19 cellular contexts compared by ENCODE assay signal in genomic region chr9:90895786-90896185, GRCh38.
A peak's percentile ranks its signal among the peaks of the same experiment; 100 is the strongest.
DNase-seq lines count a peak whose midpoint lies in the region; ATAC-seq and TF ChIP-seq lines count a peak whose summit lies in the region.
"Had no signal": no experiment of that assay in that cellular context is flagged by ENCODE, and none has a peak within 500 bp of the region (broad histone marks: within the 10 kb centered on the region; RNA-seq: fewer than 3 reads in every experiment).

No MANE protein-coding gene starts in this region.

- CTCF ChIA-PET in CD8-positive, alpha-beta memory T cell (lab: Charles Lee): no interaction called here

- no peak for ATAC-seq in memory B cell (ENCODE audit: low read depth)
- no peak for ATAC-seq in stimulated activated memory B cell treated with anti-CD40 and anti-IgM and Interleukin-4, amounts not matched to agents 10 μg/mL and 1 μg/mL and 100 μg/mL, for 72 hours

- no peaks in the 10 kb centered on the region for H3K9me3 ChIP-seq in CD8-positive, alpha-beta memory T cell (ENCODE audit: low read length)
- H3K9me3 ChIP-seq in effector memory CD4-positive, alpha-beta T cell (ENCODE audit: control insufficient read depth, low read length): no peaks in the 10 kb centered on the region
- H3K9me3 ChIP-seq: SK-N-SH had no signal

- peaks cover 0 to 2% (median 0%) of the 10 kb centered on the region in 3 donors for H3K27me3 Mint-ChIP-seq in CD14-positive monocyte (ENCODE audit: low read depth in 3 of 3)
- no peaks in the 10 kb centered on the region for H3K27me3 Mint-ChIP-seq in memory B cell
- H3K27me3 Mint-ChIP-seq in stimulated activated memory B cell treated with anti-CD40 and anti-IgM and Interleukin-4, amounts not matched to agents 10 μg/mL and 1 μg/mL and 100 μg/mL, for 72 hours: no peaks in the 10 kb centered on the region
- H3K27me3 Mint-ChIP-seq in CD8-positive, alpha-beta memory T cell: peaks cover 2 to 11% of the 10 kb centered on the region in 2 donors

- peak overlapping the region; percentile 86 for H3K27ac ChIP-seq in VCaP
- H3K27ac ChIP-seq in CD8-positive, alpha-beta memory T cell (ENCODE audit: low read depth, low read length): no peak overlapping the region
- H3K27ac ChIP-seq in effector memory CD4-positive, alpha-beta T cell (ENCODE audit: insufficient read depth, low read length, poor library complexity, severe bottlenecking): no peak overlapping the region
- H3K27ac ChIP-seq: C4-2B, RWPE1 had no signal

- peak overlapping the region in 4 of 7 donors; percentile 3 to 23 (median 12) for H3K27ac Mint-ChIP-seq in CD14-positive monocyte
- H3K27ac Mint-ChIP-seq in memory B cell: peak overlapping the region; percentile 42
- peak overlapping the region; percentile 37 for H3K27ac Mint-ChIP-seq in stimulated activated memory B cell treated with anti-CD40 and anti-IgM and Interleukin-4, amounts not matched to agents 10 μg/mL and 1 μg/mL and 100 μg/mL, for 72 hours
- H3K27ac Mint-ChIP-seq in CD8-positive, alpha-beta memory T cell: no peak overlapping the region

- intact Hi-C loops in CD14-positive monocyte (cut with micrococcal nuclease): no loop called here

- H3K4me1 Mint-ChIP-seq in CD14-positive monocyte (no peaks in the 10 kb centered on the region), memory B cell (peaks cover 5% of the 10 kb centered on the region)
- peaks cover 6% of the 10 kb centered on the region for H3K4me1 Mint-ChIP-seq in stimulated activated memory B cell treated with anti-CD40 and anti-IgM and Interleukin-4, amounts not matched to agents 10 μg/mL and 1 μg/mL and 100 μg/mL, for 72 hours
- H3K4me1 Mint-ChIP-seq in CD8-positive, alpha-beta memory T cell: no peaks in the 10 kb centered on the region

- H3K4me1 ChIP-seq in CD8-positive, alpha-beta memory T cell (ENCODE audit: insufficient read depth, low read length): no peaks in the 10 kb centered on the region
- H3K4me1 ChIP-seq in effector memory CD4-positive, alpha-beta T cell (ENCODE audit: control insufficient read depth, insufficient read depth, low read length, poor library complexity, severe bottlenecking): no peaks in the 10 kb centered on the region

- no peak overlapping the region for H3K4me3 ChIP-seq in CD8-positive, alpha-beta memory T cell (ENCODE audit: low read length)
- no peak overlapping the region for H3K4me3 ChIP-seq in effector memory CD4-positive, alpha-beta T cell (ENCODE audit: insufficient read depth, low read depth, low read length, poor library complexity, severe bottlenecking)

- no peaks in the 10 kb centered on the region for H3K36me3 ChIP-seq in CD8-positive, alpha-beta memory T cell (ENCODE audit: insufficient read depth, low read length)
- no peaks in the 10 kb centered on the region for H3K36me3 ChIP-seq in effector memory CD4-positive, alpha-beta T cell (ENCODE audit: control insufficient read depth, insufficient read depth, low read length)

- H3K9me3 Mint-ChIP-seq in CD14-positive monocyte (peaks cover 0 to 4% (median 0%) of the 10 kb centered on the region in 7 donors), memory B cell (no peaks in the 10 kb centered on the region)
- no peaks in the 10 kb centered on the region for H3K9me3 Mint-ChIP-seq in stimulated activated memory B cell treated with anti-CD40 and anti-IgM and Interleukin-4, amounts not matched to agents 10 μg/mL and 1 μg/mL and 100 μg/mL, for 72 hours
- H3K9me3 Mint-ChIP-seq in CD8-positive, alpha-beta memory T cell: no peaks in the 10 kb centered on the region

- H3K4me3 Mint-ChIP-seq in CD14-positive monocyte (no peak overlapping the region), memory B cell (no peak overlapping the region)
- H3K4me3 Mint-ChIP-seq in stimulated activated memory B cell treated with anti-CD40 and anti-IgM and Interleukin-4, amounts not matched to agents 10 μg/mL and 1 μg/mL and 100 μg/mL, for 72 hours: no peak overlapping the region
- H3K4me3 Mint-ChIP-seq in CD8-positive, alpha-beta memory T cell: no peak overlapping the region

- POLR2A ChIA-PET in CD8-positive, alpha-beta memory T cell (lab: Charles Lee): no interaction called here

- DNase-seq in CD14-positive monocyte (ENCODE audit: low spot score) (no peak), memory B cell (ENCODE audit: low spot score in 2 of 2) (no peak), AG08395 (ENCODE audit: low spot score) (no peak)
- no peak for DNase-seq in CD8-positive, alpha-beta memory T cell
- no peak for DNase-seq in effector memory CD4-positive, alpha-beta T cell
- DNase-seq: GF-D8; MM.1S; NCI-H1092; NCI-H1436; NCI-H2029; NCI-H345; NCI-H774; NK-92 treated with Interleukin-12 subunit alpha and Interleukin-12 subunit beta, amount 100 ng/mL, for 24 hours; SHP77 treated with DMSO at 0.1 percent for 48 hours had no signal

- no peaks in the 10 kb centered on the region for H3K27me3 ChIP-seq in CD8-positive, alpha-beta memory T cell (ENCODE audit: insufficient read depth, low read length, poor library complexity, severe bottlenecking)
- no peaks in the 10 kb centered on the region for H3K27me3 ChIP-seq in effector memory CD4-positive, alpha-beta T cell (replicated peaks; ENCODE audit: control insufficient read depth, insufficient read depth, low read length, poor library complexity, severe bottlenecking)

- no peak for TF ChIP-seq CTCF in CD14-positive monocyte (IDR thresholded peaks at IDR 0.05)
- TF ChIP-seq CTCF in VCaP (conservative IDR thresholded peaks at IDR 0.05): no peak

- H3K36me3 Mint-ChIP-seq in CD14-positive monocyte (peaks cover 94 to 100% of the 10 kb centered on the region in 2 donors), memory B cell (peaks cover 31% of the 10 kb centered on the region)
- H3K36me3 Mint-ChIP-seq in stimulated activated memory B cell treated with anti-CD40 and anti-IgM and Interleukin-4, amounts not matched to agents 10 μg/mL and 1 μg/mL and 100 μg/mL, for 72 hours: peaks cover 72% of the 10 kb centered on the region
- no peaks in the 10 kb centered on the region for H3K36me3 Mint-ChIP-seq in CD8-positive, alpha-beta memory T cell

Comparison
In these comparisons a context has a peak if more than half of its experiments do, and no peak if none do; other contexts are left out.
1. H3K27ac Mint-ChIP-seq: peak in CD14-positive monocyte (4 of 7), memory B cell (single experiment) and stimulated activated memory B cell treated with anti-CD40 and anti-IgM and Interleukin-4, amounts not matched to agents 10 μg/mL and 1 μg/mL and 100 μg/mL, for 72 hours (single experiment); none in CD8-positive, alpha-beta memory T cell (0 of 8).